12 cellular contexts compared by ENCODE assay signal in genomic region chr12:7639571-7640122, GRCh38. TPM values are rescaled to one million over a fixed set of nuclear protein-coding genes. Genes with fewer than 3 reads are reported as not detected.
DNase-seq lines count a peak whose midpoint lies in the region; ATAC-seq and TF ChIP-seq lines count a peak whose summit lies in the region.
"Not testable (repeated sequence)": the region's sequence is repeated elsewhere in the genome, so short reads cannot be mapped to it uniquely, and the experiment has no call there.
"Had no signal": no experiment of that assay in that cellular context is flagged by ENCODE, and none has a peak within 500 bp of the region (broad histone marks: within the 10 kb centered on the region; RNA-seq: fewer than 3 reads in every experiment).

No MANE protein-coding gene starts in this region.

- H3K9me3 ChIP-seq in CD4-positive, alpha-beta T cell (ENCODE audit: control insufficient read depth, low read length); OCI-LY1 (ENCODE audit: low read length); breast epithelium; heart left ventricle; mucosa of stomach (ENCODE audit: control insufficient read depth, low read length); smooth muscle cell (replicated peaks; ENCODE audit: low read depth); upper lobe of right lung: not testable (repeated sequence)

- 20 to 45% (median 33%) methylated on average over 8 to 39 of the region's 41 CpGs for WGBS in heart left ventricle, 4 donors
- 47% methylated on average over 14 of the region's 41 CpGs for WGBS in smooth muscle cell (ENCODE audit: low lambda C conversion rate)

- POLR2A ChIA-PET in CD4-positive, alpha-beta T cell (lab: Charles Lee), result interaction anchor here (1.2 kb wide), 1 partner anchor 621 kb away, joined by 4 read pairs; no protein-coding TSS in a partner anchor

- ATAC-seq in CD4-positive, alpha-beta T cell (ENCODE audit: poor library complexity); upper lobe of right lung: not testable (repeated sequence)
- ATAC-seq in heart left ventricle, result peak in 1 of 4 donors; percentile 13

- H3K79me2 ChIP-seq in OCI-LY1 (ENCODE audit: insufficient read depth, low read length); smooth muscle cell (ENCODE audit: low read depth): not testable (repeated sequence)

- CTCF ChIA-PET in CD4-positive, alpha-beta T cell (lab: Charles Lee), result not testable (repeated sequence)

- not testable (repeated sequence) for TF ChIP-seq CTCF in CD4-positive, alpha-beta T cell (IDR thresholded peaks at IDR 0.05); OCI-LY1 (IDR thresholded peaks at IDR 0.05; ENCODE audit: low read length); breast epithelium (IDR thresholded peaks at IDR 0.05); heart left ventricle (IDR thresholded peaks at IDR 0.05); smooth muscle cell (IDR thresholded peaks at IDR 0.05; ENCODE audit: borderline replicate concordance, insufficient read depth, poor library complexity, severe bottlenecking); upper lobe of right lung (IDR thresholded peaks at IDR 0.05)

- intact Hi-C loops in CD4-positive, alpha-beta T cell (cut with DNase I, micrococcal nuclease), result loop anchor here (2.0 to 5.0 kb wide), 3 partner anchors 51 to 179 kb away; no protein-coding TSS in a partner anchor
- intact Hi-C loops in breast epithelium (cut with DNase I; ENCODE audit: low total_unique reads) (loop anchor here (10.0 kb wide), 1 partner anchor 415 kb away; no protein-coding TSS in a partner anchor), heart left ventricle (cut with DNase I) (loop anchor here in 6 of 10 donors (2.0 to 10.0 kb wide), 5 partner anchors 175 to 495 kb away; no protein-coding TSS in a partner anchor), upper lobe of right lung (cut with DNase I) (loop anchor here (5.0 kb wide), 1 partner anchor 417 kb away; no protein-coding TSS in a partner anchor)

- H3K9ac ChIP-seq in OCI-LY1 (ENCODE audit: low read length); smooth muscle cell (ENCODE audit: low read depth): not testable (repeated sequence)
- peak overlapping the region; percentile 34 for H3K9ac ChIP-seq in mucosa of stomach (ENCODE audit: low read length)

- peak in 1 of 10 experiments; percentile 4 for DNase-seq in CD4-positive, alpha-beta T cell
- not testable (repeated sequence) for DNase-seq in activated T-cell treated with anti-CD3 and anti-CD28 coated beads, Interleukin-2, amount 50 U/mL, for 24 hours; breast epithelium (ENCODE audit: low spot score in 2 of 2); heart left ventricle; smooth muscle cell (lab: John Stamatoyannopoulos, UW; ENCODE audit: unreplicated experiment); upper lobe of right lung

- H3F3A ChIP-seq in OCI-LY1 (ENCODE audit: insufficient read depth, low read length); smooth muscle cell (ENCODE audit: low read depth): not testable (repeated sequence)

- H3K4me1 ChIP-seq in OCI-LY1 (ENCODE audit: insufficient read depth, low read length, severe bottlenecking) (peaks cover 33% of the 10 kb centered on the region), heart left ventricle (peaks cover 0 to 14% (median 0%) of the 10 kb centered on the region in 12 donors), mucosa of stomach (ENCODE audit: control insufficient read depth, insufficient read depth, low read length) (peaks cover 14% of the 10 kb centered on the region)
- H3K4me1 ChIP-seq in breast epithelium; smooth muscle cell (ENCODE audit: low read depth); upper lobe of right lung: not testable (repeated sequence)

- H3K36me3 Mint-ChIP-seq in CD4-positive, alpha-beta T cell (ENCODE audit: low read depth); activated T-cell treated with anti-CD3 and anti-CD28 coated beads, Interleukin-2, amount 50 U/mL, for 24 hours (ENCODE audit: low read depth): not testable (repeated sequence)

- not testable (repeated sequence) for TF ChIP-seq POLR2A in breast epithelium (IDR thresholded peaks at IDR 0.05); heart left ventricle (IDR thresholded peaks at IDR 0.05)

- H2AFZ ChIP-seq in OCI-LY1 (ENCODE audit: low read length); smooth muscle cell (ENCODE audit: low read depth): not testable (repeated sequence)

- H3K4me2 ChIP-seq in OCI-LY1 (ENCODE audit: low read length), result not testable (repeated sequence)
- H3K4me2 ChIP-seq in smooth muscle cell, result peak overlapping the region; percentile 84

- not testable (repeated sequence) for H3K9me3 Mint-ChIP-seq in CD4-positive, alpha-beta T cell; activated T-cell treated with anti-CD3 and anti-CD28 coated beads, Interleukin-2, amount 50 U/mL, for 24 hours

- H3K36me3 ChIP-seq in OCI-LY1 (ENCODE audit: insufficient read depth, low read length); breast epithelium; heart left ventricle; mucosa of stomach (ENCODE audit: control insufficient read depth, insufficient read depth, low read length); smooth muscle cell (ENCODE audit: low read depth); upper lobe of right lung: not testable (repeated sequence)

- not testable (repeated sequence) for H3K27me3 ChIP-seq in CD4-positive, alpha-beta T cell (ENCODE audit: control insufficient read depth, insufficient read depth, low read length); OCI-LY1 (ENCODE audit: insufficient read depth, low read length); breast epithelium; mucosa of stomach (ENCODE audit: control insufficient read depth, insufficient read depth, low read length); smooth muscle cell (ENCODE audit: low read depth); upper lobe of right lung
- peaks cover 0 to 33% (median 5%) of the 10 kb centered on the region in 9 donors for H3K27me3 ChIP-seq in heart left ventricle

- peak overlapping the region; percentile 46 for H3K27ac ChIP-seq in CD4-positive, alpha-beta T cell (ENCODE audit: low read depth, low read length)
- H3K27ac ChIP-seq in OCI-LY1 (ENCODE audit: low read depth, low read length, poor library complexity, severe bottlenecking) (peak overlapping the region; percentile 36), breast epithelium (peak overlapping the region in 1 of 2 donors; percentile 30), heart left ventricle (peak overlapping the region in 1 of 12 donors; percentile 69)
- H3K27ac ChIP-seq in smooth muscle cell (ENCODE audit: low read depth); upper lobe of right lung: not testable (repeated sequence)

- not testable (repeated sequence) for H4K20me1 ChIP-seq in OCI-LY1 (ENCODE audit: insufficient read depth, low read length); smooth muscle cell (ENCODE audit: low read depth)

- not testable (repeated sequence) for H3K9me2 ChIP-seq in OCI-LY1 (ENCODE audit: low read depth, low read length)

- H3K27me3 Mint-ChIP-seq in CD4-positive, alpha-beta T cell; activated T-cell treated with anti-CD3 and anti-CD28 coated beads, Interleukin-2, amount 50 U/mL, for 24 hours: not testable (repeated sequence)

- H3K27ac Mint-ChIP-seq in CD4-positive, alpha-beta T cell, result peak overlapping the region; percentile 79
- peak overlapping the region; percentile 81 for H3K27ac Mint-ChIP-seq in activated T-cell treated with anti-CD3 and anti-CD28 coated beads, Interleukin-2, amount 50 U/mL, for 24 hours

- peaks cover 25% of the 10 kb centered on the region for H3K4me1 Mint-ChIP-seq in CD4-positive, alpha-beta T cell (ENCODE audit: low read depth)
- peaks cover 27% of the 10 kb centered on the region for H3K4me1 Mint-ChIP-seq in activated T-cell treated with anti-CD3 and anti-CD28 coated beads, Interleukin-2, amount 50 U/mL, for 24 hours (ENCODE audit: low read depth)

- H3K4me3 Mint-ChIP-seq in CD4-positive, alpha-beta T cell, result peak overlapping the region; percentile 87
- H3K4me3 Mint-ChIP-seq in activated T-cell treated with anti-CD3 and anti-CD28 coated beads, Interleukin-2, amount 50 U/mL, for 24 hours, result peak overlapping the region; percentile 75

- not testable (repeated sequence) for H3K4me3 ChIP-seq in OCI-LY1 (ENCODE audit: low read depth, low read length, poor library complexity, severe bottlenecking); mucosa of stomach (ENCODE audit: low read length)
- H3K4me3 ChIP-seq in breast epithelium (peak overlapping the region; percentile 25 to 55 (median 31)), heart left ventricle (peak overlapping the region in 10 of 12 donors; percentile 10 to 55 (median 42)), smooth muscle cell (peak overlapping the region; percentile 25), upper lobe of right lung (peak overlapping the region; percentile 33)

RNA-seq across cellular contexts. Expression of gene APOBEC1, which starts 26.1 kb away (rescaled TPM):
- total RNA-seq in CD4-positive, alpha-beta T cell, result not detected
- total RNA-seq in breast epithelium, result not detected
- not detected for total RNA-seq in heart left ventricle
- polyA plus RNA-seq in heart left ventricle, result not detected
- total RNA-seq in smooth muscle cell, result not detected in 2 replicates
- not detected in 2 replicates for polyA plus RNA-seq in smooth muscle cell
- total RNA-seq in upper lobe of right lung, result not detected
- total RNA-seq: glomerular endothelial cell, RPMI7951, urinary bladder had no signal
- polyA plus RNA-seq: urinary bladder had no signal

RNA-seq across cellular contexts. Expression of gene GDF3, which starts 55.9 kb away (rescaled TPM):
- not detected for total RNA-seq in CD4-positive, alpha-beta T cell
- total RNA-seq in breast epithelium (under 1 TPM in 1 of 3 donors, not detected in 2; 0.33 TPM), heart left ventricle (not detected), smooth muscle cell (not detected in 2 replicates), upper lobe of right lung (0.32 TPM)
- polyA plus RNA-seq in heart left ventricle (under 1 TPM in 1 of 2 donors, not detected in 1; 0.30 TPM), smooth muscle cell (not detected in 2 replicates)
- total RNA-seq: mucosa of gallbladder, RPMI7951, urinary bladder had no signal
